In the genomic region with DNA sequence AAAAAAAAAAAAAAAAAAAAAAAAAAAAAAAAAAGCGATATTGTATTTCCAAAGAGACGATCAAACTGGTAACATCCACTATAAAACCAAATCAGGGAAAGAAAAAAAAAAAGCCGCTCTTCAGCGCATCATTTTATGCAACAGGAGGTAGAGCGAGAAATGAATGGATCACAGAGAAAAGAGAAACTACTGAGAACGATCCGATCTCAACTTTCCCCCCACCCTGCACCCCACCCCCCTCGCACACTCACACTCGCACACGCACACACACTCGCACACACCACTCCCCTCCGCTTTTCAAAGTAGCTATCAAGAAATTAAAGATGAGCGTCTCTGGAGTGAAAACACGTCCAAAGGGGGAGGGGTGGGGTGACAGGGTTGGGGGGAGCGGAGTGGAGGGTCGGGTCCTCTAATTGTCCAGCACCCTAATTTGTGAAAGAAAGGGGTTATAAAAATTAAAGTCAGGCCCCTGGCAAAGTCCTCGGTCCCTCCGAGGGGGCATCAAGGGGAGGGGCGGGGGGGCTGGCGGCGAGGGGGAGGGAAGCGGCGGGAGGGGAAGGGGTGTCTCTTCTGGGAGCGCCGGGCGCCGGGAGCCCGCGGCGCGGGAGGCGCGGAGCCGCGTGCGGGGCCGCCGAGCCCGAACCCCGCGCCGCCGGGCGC, we compare ENCODE assay signal across 8 cellular contexts. TPM values are rescaled to one million over a fixed set of nuclear protein-coding genes. Genes with fewer than 3 reads are reported as not detected.
DNase-seq lines count a peak whose midpoint lies in the region; ATAC-seq and TF ChIP-seq lines count a peak whose summit lies in the region.

No MANE protein-coding gene starts in this region.

- TF ChIP-seq CTCF in BE2C (IDR thresholded peaks at IDR 0.05; ENCODE audit: low read depth, low read length) (no peak), upper lobe of left lung (IDR thresholded peaks at IDR 0.05) (no peak)

- TF ChIP-seq POLR2A in upper lobe of left lung (IDR thresholded peaks at IDR 0.05) = no peak

- TF ChIP-seq EP300 in upper lobe of left lung (IDR thresholded peaks at IDR 0.05) = no peak

- ATAC-seq in upper lobe of left lung (ENCODE audit: low FRiP score in 2 of 2) (no peak), GM21619 (IDR thresholded peaks at IDR 0.05; ENCODE audit: unreplicated experiment) (no peak), HG03469 (IDR thresholded peaks at IDR 0.05; ENCODE audit: unreplicated experiment) (no peak)

- H3K27ac ChIP-seq in effector memory CD4-positive, alpha-beta T cell (ENCODE audit: insufficient read depth, low read length, poor library complexity, severe bottlenecking) = no peak overlapping the region
- peak overlapping the region; percentile 87 for H3K27ac ChIP-seq in mesodermal cell (ENCODE audit: low read depth, low read length, severe bottlenecking)
- H3K27ac ChIP-seq in upper lobe of left lung = peak overlapping the region; percentile 84 to 94 (median 88)

- WGBS in mesodermal cell (ENCODE audit: insufficient coverage in 2 of 2), 2 experiments = 0% methylated on average over 13 of the region's 44 CpGs; no CpG with 5 or more reads in 1 of the 2 experiments
- 1 to 4% methylated on average over 14 to 38 of the region's 44 CpGs for WGBS in upper lobe of left lung, 2 donors

- H3K36me3 ChIP-seq in BE2C = peaks cover 20% of the 10 kb centered on the region
- no peaks in the 10 kb centered on the region for H3K36me3 ChIP-seq in effector memory CD4-positive, alpha-beta T cell (ENCODE audit: control insufficient read depth, insufficient read depth, low read length)
- H3K36me3 ChIP-seq in mesodermal cell (ENCODE audit: control insufficient read depth, insufficient read depth, low read length) = peaks cover 6% of the 10 kb centered on the region
- no peaks in the 10 kb centered on the region for H3K36me3 ChIP-seq in upper lobe of left lung

- H3K4me1 ChIP-seq in BE2C = no peaks in the 10 kb centered on the region
- peaks cover 3% of the 10 kb centered on the region for H3K4me1 ChIP-seq in effector memory CD4-positive, alpha-beta T cell (ENCODE audit: control insufficient read depth, insufficient read depth, low read length, poor library complexity, severe bottlenecking)
- H3K4me1 ChIP-seq in mesodermal cell (ENCODE audit: control insufficient read depth, insufficient read depth, low read length, poor library complexity, severe bottlenecking) = peaks cover 22% of the 10 kb centered on the region
- peaks cover 0 to 16% (median 4%) of the 10 kb centered on the region in 4 donors for H3K4me1 ChIP-seq in upper lobe of left lung

- H3K27me3 ChIP-seq in BE2C (no peaks in the 10 kb centered on the region), upper lobe of left lung (no peaks in the 10 kb centered on the region)
- peaks cover 27% of the 10 kb centered on the region for H3K27me3 ChIP-seq in effector memory CD4-positive, alpha-beta T cell (replicated peaks; ENCODE audit: control insufficient read depth, insufficient read depth, low read length, poor library complexity, severe bottlenecking)

- H3K9me3 ChIP-seq in BE2C = no peaks in the 10 kb centered on the region
- no peaks in the 10 kb centered on the region for H3K9me3 ChIP-seq in effector memory CD4-positive, alpha-beta T cell (ENCODE audit: control insufficient read depth, low read length)
- H3K9me3 ChIP-seq in mesodermal cell (ENCODE audit: control insufficient read depth, low read length) = no peaks in the 10 kb centered on the region
- H3K9me3 ChIP-seq in upper lobe of left lung = no peaks in the 10 kb centered on the region

- H3K4me3 ChIP-seq in BE2C (ENCODE audit: low read depth, low read length) (peak overlapping the region; percentile 74), mesodermal cell (ENCODE audit: extremely low read depth, insufficient read depth, low read length, poor library complexity, severe bottlenecking) (peak overlapping the region; percentile 67), upper lobe of left lung (peak overlapping the region; percentile 5 to 76 (median 68))
- peak overlapping the region; percentile 8 for H3K4me3 ChIP-seq in effector memory CD4-positive, alpha-beta T cell (ENCODE audit: insufficient read depth, low read depth, low read length, poor library complexity, severe bottlenecking)

- DNase-seq in BE2C (peak; percentile 42), HT1080 (ENCODE audit: low read depth) (peak; percentile 13), SHP77 (lab: John Stamatoyannopoulos, UW) (peak; percentile 38 to 56), upper lobe of left lung (no peak)
- DNase-seq in effector memory CD4-positive, alpha-beta T cell = no peak

RNA-seq across cellular contexts. Expression of gene TCF4, which starts 0.5 kb away (rescaled TPM):
- 96.7 TPM for polyA plus RNA-seq in BE2C (2012; ENCODE audit: insufficient read depth, insufficient read length, low read depth)
- total RNA-seq in HT1080 (2014; rRNA removed; shearing (Covaris generic)) = 11.5 and 14.7 TPM in 2 replicates
- 5.3 and 6.0 TPM in 2 replicates for polyA plus RNA-seq in HT1080 (2015; cell fraction: cytosol; rRNA removed)
- 14.3 and 15.4 TPM in 2 replicates for polyA plus RNA-seq in HT1080 (2015; cell fraction: nucleus; rRNA removed)
- 81.0 TPM for polyA plus RNA-seq in mesodermal cell (2013, experiment 1 of 2)
- 71.6 TPM for polyA plus RNA-seq in mesodermal cell (2013, experiment 2 of 2)
- total RNA-seq in upper lobe of left lung = 100 to 1,000 TPM in 1 of 6 donors, 10 to 100 TPM in 5; 70.6 to 115 (median 92.4) TPM

Comparison
In these comparisons a context has a peak if more than half of its experiments do, and no peak if none do; other contexts are left out.
1. DNase-seq: peak in BE2C (single experiment), HT1080 (single experiment) and SHP77 (2 of 2); none in effector memory CD4-positive, alpha-beta T cell (0 of 3) and upper lobe of left lung (0 of 2).
2. H3K4me3 ChIP-seq: peak in every context shown above with its lines; median percentile 74 in BE2C; 68 in upper lobe of left lung; 67 in mesodermal cell; 8 in effector memory CD4-positive, alpha-beta T cell.